14 cellular contexts compared by ENCODE assay signal in the genomic region with DNA sequence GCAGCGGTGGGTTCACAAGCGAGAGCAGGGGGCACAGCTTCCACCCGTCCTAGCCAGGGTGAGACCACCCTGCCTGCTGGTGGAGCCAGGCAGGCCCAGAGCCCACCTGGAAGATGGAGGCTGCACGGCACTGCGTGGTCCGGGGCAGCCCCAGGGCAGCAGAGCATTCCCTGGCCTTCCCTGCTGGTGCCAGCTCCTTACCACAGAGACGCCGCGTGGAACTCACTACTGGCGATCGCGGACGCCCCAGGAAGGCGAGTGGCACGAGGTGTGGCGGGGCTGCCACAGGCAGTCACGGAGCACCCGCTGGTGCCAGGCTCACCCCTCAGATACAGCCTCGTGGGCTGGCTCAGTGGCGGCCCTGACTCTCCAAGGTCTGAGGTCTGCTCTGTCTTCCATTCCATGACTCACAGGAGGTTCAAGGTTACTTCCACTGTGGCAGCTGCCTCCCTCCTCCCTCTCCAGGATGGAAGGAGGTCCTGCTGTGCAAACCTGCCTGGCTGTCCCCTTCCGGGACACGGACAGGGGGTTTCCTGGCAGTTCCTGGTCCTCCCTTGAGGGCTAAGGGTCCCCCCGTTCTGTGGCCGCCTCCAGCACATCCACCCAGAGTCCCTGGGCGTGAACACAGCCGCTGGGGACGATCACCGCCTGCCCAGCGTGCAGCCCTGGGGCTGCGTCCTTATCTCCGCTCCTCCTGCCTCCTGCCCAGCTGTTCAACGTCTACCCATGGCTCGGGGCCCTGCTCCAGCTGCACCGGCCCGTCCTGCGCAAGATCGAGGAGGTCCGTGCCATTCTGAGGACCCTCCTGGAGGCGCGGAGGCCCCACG. TPM values are rescaled to one million over a fixed set of nuclear protein-coding genes. Genes with fewer than 3 reads are reported as not detected.
A peak's percentile ranks its signal among the peaks of the same experiment; 100 is the strongest.
DNase-seq lines count a peak whose midpoint lies in the region; ATAC-seq and TF ChIP-seq lines count a peak whose summit lies in the region.
"Had no signal": no experiment of that assay in that cellular context is flagged by ENCODE, and none has a peak within 500 bp of the region (broad histone marks: within the 10 kb centered on the region; RNA-seq: fewer than 3 reads in every experiment).

No MANE protein-coding gene starts in this region.

- TF ChIP-seq POLR2A in body of pancreas (IDR thresholded peaks at IDR 0.05): peak in 1 of 3 donors; percentile 19

- peak overlapping the region in 1 of 10 experiments; percentile 19; a peak in 1 of 20 replicates for H3K4me3 ChIP-seq in BLaER1 treated with 17β-estradiol and CSF1 and Interleukin-3, amounts not matched to agents 10 nM and 100 nM
- no peak overlapping the region for H3K4me3 ChIP-seq in body of pancreas
- H3K4me3 ChIP-seq in mesenchymal stem cell (ENCODE audit: insufficient read depth in 1 of 2, low read depth in 1 of 2, low read length in 2 of 2): no peak overlapping the region

- peaks cover 36 to 94% (median 87%) of the 10 kb centered on the region in 10 experiments for H3K4me1 ChIP-seq in BLaER1 treated with 17β-estradiol and CSF1 and Interleukin-3, amounts not matched to agents 10 nM and 100 nM
- H3K4me1 ChIP-seq in body of pancreas: peaks cover 31% of the 10 kb centered on the region
- peaks cover 53% of the 10 kb centered on the region for H3K4me1 ChIP-seq in mesenchymal stem cell (ENCODE audit: control insufficient read depth, insufficient read depth, low read depth, low read length)

- ATAC-seq in body of pancreas: peak; percentile 69
- ATAC-seq: CD8-positive, alpha-beta T cell had no signal

- no peaks in the 10 kb centered on the region for H3K36me3 Mint-ChIP-seq in endothelial cell (ENCODE audit: low read depth, unreplicated experiment)
- H3K36me3 Mint-ChIP-seq: CD8-positive, alpha-beta T cell had no signal

- H3K27ac ChIP-seq in BLaER1 treated with 17β-estradiol and CSF1 and Interleukin-3, amounts not matched to agents 10 nM and 100 nM: peak overlapping the region in 7 of 11 experiments; percentile 6 to 69 (median 60); a peak in 10 of 22 replicates
- H3K27ac ChIP-seq in body of pancreas: peak overlapping the region in 3 of 4 donors; percentile 39 to 59 (median 48)
- no peak overlapping the region for H3K27ac ChIP-seq in mesenchymal stem cell (ENCODE audit: low read length, poor library complexity, severe bottlenecking)

- H3K4me2 ChIP-seq in BLaER1 treated with 17β-estradiol and CSF1 and Interleukin-3, amounts not matched to agents 10 nM and 100 nM: peak overlapping the region; percentile 34 to 94 (median 72); a peak in 21 of 22 replicates
- no peak overlapping the region for H3K4me2 ChIP-seq in mesenchymal stem cell (ENCODE audit: low read length, poor library complexity, severe bottlenecking)

- no peak overlapping the region for H2AFZ ChIP-seq in mesenchymal stem cell (ENCODE audit: low read depth, low read length)

- no peak overlapping the region for H3K4ac ChIP-seq in mesenchymal stem cell (ENCODE audit: low read depth in 1 of 2, low read length in 2 of 2)

- no peak overlapping the region for H2BK5ac ChIP-seq in mesenchymal stem cell (ENCODE audit: low read depth, low read length, poor library complexity, severe bottlenecking)

- peak overlapping the region in 5 of 11 experiments; percentile 12 to 68 (median 37); a peak in 7 of 22 replicates for H3K9ac ChIP-seq in BLaER1 treated with 17β-estradiol and CSF1 and Interleukin-3, amounts not matched to agents 10 nM and 100 nM
- no peak overlapping the region for H3K9ac ChIP-seq in mesenchymal stem cell (ENCODE audit: low read length)

- 36 to 38% methylated on average over 22 to 35 of the region's 41 CpGs for WGBS in body of pancreas, 2 donors
- WGBS in mesenchymal stem cell: 83% methylated on average over 41 of the region's 41 CpGs

- DNase-seq in LHCN-M2 (ENCODE audit: low read depth): peak; percentile 64
- DNase-seq in body of pancreas: peak; percentile 54 to 79 (median 70)
- DNase-seq in mesenchymal stem cell: peak; percentile 56
- no peak for DNase-seq in epidermal melanocyte (ENCODE audit: insufficient read length, low spot score)
- no peak for DNase-seq in GDM1 (lab: John Stamatoyannopoulos, UW)
- DNase-seq in endothelial cell (ENCODE audit: low spot score): no peak
- no peak for DNase-seq in amniotic stem cell (lab: John Stamatoyannopoulos, UW)
- DNase-seq: activated T-cell treated with anti-CD3 and anti-CD28 coated beads for 4 hours; caudate nucleus; CD8-positive, alpha-beta T cell; NCI-H1417 treated with DMSO at 0.1 percent for 48 hours; T1000 had no signal

- no peak overlapping the region for H3K4me3 Mint-ChIP-seq in endothelial cell (ENCODE audit: unreplicated experiment)
- H3K4me3 Mint-ChIP-seq: CD8-positive, alpha-beta T cell had no signal

- no peak overlapping the region for H2BK12ac ChIP-seq in mesenchymal stem cell (ENCODE audit: low read length in 2 of 2)

- no peak overlapping the region for H3K18ac ChIP-seq in mesenchymal stem cell (ENCODE audit: low read depth in 1 of 2, low read length in 2 of 2)

- no peak overlapping the region for H3K14ac ChIP-seq in mesenchymal stem cell (ENCODE audit: low read length in 2 of 2)

- no peaks in the 10 kb centered on the region for H3K36me3 ChIP-seq in BLaER1 treated with 17β-estradiol and CSF1 and Interleukin-3, amounts not matched to agents 10 nM and 100 nM
- H3K36me3 ChIP-seq in body of pancreas (replicated peaks in 1 of 2; ENCODE audit: insufficient read depth in 1 of 2, low read depth in 2 of 2) (no peaks in the 10 kb centered on the region), mesenchymal stem cell (ENCODE audit: control insufficient read depth in 1 of 2, insufficient read depth in 2 of 2, low read depth in 1 of 2, low read length in 2 of 2) (no peaks in the 10 kb centered on the region)

- H3K27me3 Mint-ChIP-seq in endothelial cell (ENCODE audit: unreplicated experiment): peaks cover 6% of the 10 kb centered on the region

- H3K79me1 ChIP-seq in mesenchymal stem cell (replicated peaks; ENCODE audit: low read length, poor library complexity, severe bottlenecking): no peaks in the 10 kb centered on the region

- intact Hi-C loops in body of pancreas (cut with DNase I): no loop called here

- H4K20me1 ChIP-seq in BLaER1 treated with 17β-estradiol and CSF1 and Interleukin-3, amounts not matched to agents 10 nM and 100 nM: peaks cover 0 to 4% (median 0%) of the 10 kb centered on the region in 11 experiments; a peak in 1 of 22 replicates

- H3K27me3 ChIP-seq in BLaER1 treated with 17β-estradiol and CSF1 and Interleukin-3, amounts not matched to agents 10 nM and 100 nM: peaks cover 0 to 24% (median 0%) of the 10 kb centered on the region in 11 experiments; a peak in 4 of 22 replicates
- H3K27me3 ChIP-seq in body of pancreas: no peaks in the 10 kb centered on the region
- peaks cover 0 to 66% of the 10 kb centered on the region in 2 experiments for H3K27me3 ChIP-seq in mesenchymal stem cell (ENCODE audit: control insufficient read depth in 1 of 2, insufficient read depth in 1 of 2, low read length in 2 of 2)

- H3K23ac ChIP-seq in mesenchymal stem cell (ENCODE audit: low read length in 2 of 2): no peak overlapping the region

- H3K9me3 ChIP-seq in BLaER1 treated with 17β-estradiol and CSF1 and Interleukin-3, amounts not matched to agents 10 nM and 100 nM (replicated peaks in 1 of 11): no peaks in the 10 kb centered on the region
- H3K9me3 ChIP-seq in body of pancreas (no peaks in the 10 kb centered on the region), mesenchymal stem cell (ENCODE audit: control insufficient read depth, low read length) (no peaks in the 10 kb centered on the region)

- H3K4me1 Mint-ChIP-seq in endothelial cell (ENCODE audit: unreplicated experiment): peaks cover 2% of the 10 kb centered on the region

- H3K9me3 Mint-ChIP-seq in endothelial cell (ENCODE audit: unreplicated experiment): no peaks in the 10 kb centered on the region
- H3K9me3 Mint-ChIP-seq: CD8-positive, alpha-beta T cell had no signal

- no peak overlapping the region for H3K27ac Mint-ChIP-seq in endothelial cell (ENCODE audit: unreplicated experiment)
- H3K27ac Mint-ChIP-seq: CD8-positive, alpha-beta T cell had no signal

- no peak overlapping the region for H2BK120ac ChIP-seq in mesenchymal stem cell (ENCODE audit: low read depth, low read length)

- TF ChIP-seq CTCF in body of pancreas (IDR thresholded peaks at IDR 0.05) (no peak), endothelial cell (IDR thresholded peaks at IDR 0.05; ENCODE audit: unreplicated experiment) (no peak)

- no peak overlapping the region for H2BK15ac ChIP-seq in mesenchymal stem cell (ENCODE audit: low read depth, poor library complexity, severe bottlenecking)

- H2AK5ac ChIP-seq in mesenchymal stem cell (ENCODE audit: low read length, severe bottlenecking): peak overlapping the region; percentile 1

- H4K8ac ChIP-seq in mesenchymal stem cell (ENCODE audit: low read length): no peak overlapping the region

- peak overlapping the region; percentile 84 for H4K91ac ChIP-seq in mesenchymal stem cell (ENCODE audit: low read length)

RNA-seq across cellular contexts. Expression of a gene that starts 3.1 kb away (rescaled TPM):
- total RNA-seq in LHCN-M2 (2014; rRNA removed) (0.06 TPM in 1 of 2 replicates, not detected in the other), body of pancreas (not detected), endothelial cell (ENCODE audit: unreplicated experiment) (not detected)
- not detected for polyA plus RNA-seq in LHCN-M2 (2012)
- polyA plus RNA-seq in mesenchymal stem cell (2013, experiment 1 of 2): not detected
- polyA plus RNA-seq in mesenchymal stem cell (2013, experiment 2 of 2): not detected
- total RNA-seq: CD8-positive, alpha-beta T cell; lung microvascular endothelial cell had no signal

RNA-seq across cellular contexts. Expression of a gene that starts 10.8 kb away (rescaled TPM):
- total RNA-seq in LHCN-M2 (2014; rRNA removed) (6.5 TPM in 2 replicates), body of pancreas (10 to 100 TPM in 1 of 2 donors, 1 to 10 TPM in 1; 9.6 to 25.1 TPM), endothelial cell (ENCODE audit: unreplicated experiment) (10.2 TPM)
- polyA plus RNA-seq in LHCN-M2 (2012): 4.7 TPM
- 6.3 TPM for polyA plus RNA-seq in mesenchymal stem cell (2013, experiment 1 of 2)
- polyA plus RNA-seq in mesenchymal stem cell (2013, experiment 2 of 2): 5.9 TPM

RNA-seq across cellular contexts. Expression of a gene that starts 31.6 kb away (rescaled TPM):
- total RNA-seq in LHCN-M2 (2014; rRNA removed): 0.19 and 0.57 TPM in 2 replicates
- polyA plus RNA-seq in LHCN-M2 (2012): 0.91 TPM
- 10 to 100 TPM; 19.7 to 19.8 TPM for total RNA-seq in body of pancreas
- polyA plus RNA-seq in mesenchymal stem cell (2013, experiment 1 of 2): 0.97 TPM
- polyA plus RNA-seq in mesenchymal stem cell (2013, experiment 2 of 2): 0.84 TPM
- 1.7 TPM for total RNA-seq in endothelial cell (ENCODE audit: unreplicated experiment)

RNA-seq across cellular contexts. Expression of a gene that starts 58.2 kb away (rescaled TPM):
- 4.2 and 4.6 TPM in 2 replicates for total RNA-seq in LHCN-M2 (2014; rRNA removed)
- polyA plus RNA-seq in LHCN-M2 (2012): 3.3 TPM
- 10 to 100 TPM in 1 of 2 donors, 1 to 10 TPM in 1; 8.8 to 11.2 TPM for total RNA-seq in body of pancreas
- polyA plus RNA-seq in mesenchymal stem cell (2013, experiment 1 of 2): 0.36 TPM
- polyA plus RNA-seq in mesenchymal stem cell (2013, experiment 2 of 2): 0.40 TPM
- total RNA-seq in endothelial cell (ENCODE audit: unreplicated experiment): 8.1 TPM

Comparison
In these comparisons a context has a peak if more than half of its experiments do, and no peak if none do; other contexts are left out.
1. DNase-seq: peak in LHCN-M2 (single experiment), body of pancreas (4 of 4) and mesenchymal stem cell (single experiment); none in epidermal melanocyte (single experiment), GDM1 (single experiment), endothelial cell (single experiment) and amniotic stem cell (single experiment).